Comparison of ENCODE assay signal across 27 cellular contexts in the genomic region with DNA sequence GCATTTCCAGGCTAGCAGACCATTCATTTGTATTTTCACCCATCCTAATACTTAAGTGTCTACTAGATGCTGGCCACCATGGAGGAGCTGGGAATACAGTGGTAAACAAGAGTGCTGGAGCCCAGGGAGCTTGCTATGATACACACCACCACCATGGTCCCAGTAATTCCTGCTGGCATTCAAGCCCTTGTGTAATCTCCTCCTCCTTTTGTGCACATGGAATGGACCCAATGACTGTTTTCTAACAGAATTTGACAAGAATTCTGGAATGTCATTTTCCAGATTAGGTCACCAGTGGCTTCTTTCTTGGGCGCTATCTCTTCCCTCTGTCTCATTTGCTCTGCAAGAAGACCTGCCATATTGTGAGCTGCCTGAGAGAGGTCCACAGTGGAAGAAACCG.
"Had no signal": no experiment of that assay in that cellular context is flagged by ENCODE, and none has a peak within 500 bp of the region (broad histone marks: within the 10 kb centered on the region; RNA-seq: fewer than 3 reads in every experiment).

No MANE protein-coding gene starts in this region.

- H3K4me1 ChIP-seq: stomach, suprapubic skin, testis, thyroid gland, tibial artery, tibial nerve, transverse colon, upper lobe of left lung, upper lobe of right lung, uterus, vagina had no signal

- H3K27ac Mint-ChIP-seq: stimulated activated effector memory CD8-positive, alpha-beta T cell treated with anti-CD3 and anti-CD28 coated beads, Interleukin-12 subunit alpha, Interleukin-12 subunit beta, amount 100 ng/mL, for 72 hours; stimulated activated memory B cell treated with anti-CD40 and anti-IgM and Interleukin-4, amounts not matched to agents 10 μg/mL and 1 μg/mL and 100 μg/mL, for 72 hours; stimulated activated naive B cell treated with anti-CD40 and anti-IgM and Interleukin-4, amounts not matched to agents 10 μg/mL and 1 μg/mL and 100 μg/mL, for 72 hours; stimulated activated naive CD8-positive, alpha-beta T cell treated with anti-CD3 and anti-CD28 coated beads, Interleukin-15, amount 100 ng/mL, for 72 hours; stimulated activated naive CD8-positive, alpha-beta T cell treated with anti-CD3 and anti-CD28 coated beads, Interleukin-15, Interleukin-2, amounts not matched to agents 100 ng/mL and 50 ng/mL, for 24 hours; type B pancreatic cell had no signal

- H3K4me3 ChIP-seq: stomach, suprapubic skin, testis, thoracic aorta, thyroid gland, tibial artery, tibial nerve, transverse colon, upper lobe of left lung, upper lobe of right lung, uterus, vagina had no signal

- H3K4me1 Mint-ChIP-seq: stimulated activated effector memory CD8-positive, alpha-beta T cell treated with anti-CD3 and anti-CD28 coated beads, Interleukin-12 subunit alpha, Interleukin-12 subunit beta, amount 100 ng/mL, for 72 hours; stimulated activated memory B cell treated with anti-CD40 and anti-IgM and Interleukin-4, amounts not matched to agents 10 μg/mL and 1 μg/mL and 100 μg/mL, for 72 hours; stimulated activated naive B cell treated with anti-CD40 and anti-IgM and Interleukin-4, amounts not matched to agents 10 μg/mL and 1 μg/mL and 100 μg/mL, for 72 hours; stimulated activated naive CD8-positive, alpha-beta T cell treated with anti-CD3 and anti-CD28 coated beads, Interleukin-15, amount 100 ng/mL, for 72 hours had no signal

- DNase-seq: stimulated activated CD4-positive, alpha-beta T cell treated with anti-CD3 and anti-CD28 coated beads, Interleukin-2, amount 100 ng/mL, for 48 hours; stimulated activated CD4-positive, alpha-beta T cell treated with anti-CD3 and anti-CD28 coated beads, Interleukin-4, amount 100 ng/mL, for 1 hour; stimulated activated CD4-positive, alpha-beta T cell treated with anti-CD3 and anti-CD28 coated beads, Interleukin-4, amount 100 ng/mL, for 24 hours; stimulated activated CD4-positive, alpha-beta T cell treated with anti-CD3 and anti-CD28 coated beads, Interleukin-4, amount 100 ng/mL, for 4 hours; stimulated activated CD8-positive, alpha-beta memory T cell treated with anti-CD3 and anti-CD28 coated beads, Interleukin-4, amount 100 ng/mL, for 48 hours; stimulated activated naive B cell treated with anti-CD40 and anti-IgM and Interleukin-4, amounts not matched to agents 10 μg/mL and 1 μg/mL and 100 μg/mL, for 72 hours; stimulated activated naive CD4-positive, alpha-beta T cell; stimulated activated naive CD4-positive, alpha-beta T cell treated with Interleukin-2 at 50 U/mL for 16 hours; stimulated activated naive CD8-positive, alpha-beta T cell treated with anti-CD3 and anti-CD28 coated beads, Interleukin-15, amount 100 ng/mL, for 72 hours; stimulated activated naive CD8-positive, alpha-beta T cell treated with anti-CD3 and anti-CD28 coated beads, Interleukin-15, Interleukin-2, amounts not matched to agents 100 U/mL and 50 U/mL, for 24 hours; stomach; substantia nigra; testis; thyroid gland; tibial artery; transverse colon; upper lobe of left lung; upper lobe of right lung; uterus had no signal

- H3K27me3 Mint-ChIP-seq: stimulated activated memory B cell treated with anti-CD40 and anti-IgM and Interleukin-4, amounts not matched to agents 10 μg/mL and 1 μg/mL and 100 μg/mL, for 72 hours; stimulated activated naive B cell treated with anti-CD40 and anti-IgM and Interleukin-4, amounts not matched to agents 10 μg/mL and 1 μg/mL and 100 μg/mL, for 72 hours; stimulated activated naive CD8-positive, alpha-beta T cell treated with anti-CD3 and anti-CD28 coated beads, Interleukin-15, amount 100 ng/mL, for 72 hours; stimulated activated naive CD8-positive, alpha-beta T cell treated with anti-CD3 and anti-CD28 coated beads, Interleukin-15, Interleukin-2, amounts not matched to agents 100 ng/mL and 50 ng/mL, for 24 hours; type B pancreatic cell had no signal

- H3K9me3 ChIP-seq: suprapubic skin, testis, thoracic aorta, thyroid gland, tibial artery, tibial nerve, upper lobe of left lung, upper lobe of right lung, uterus, vagina had no signal

- H3K4me3 Mint-ChIP-seq: stimulated activated effector memory CD8-positive, alpha-beta T cell treated with anti-CD3 and anti-CD28 coated beads, Interleukin-12 subunit alpha, Interleukin-12 subunit beta, amount 100 ng/mL, for 72 hours; stimulated activated memory B cell treated with anti-CD40 and anti-IgM and Interleukin-4, amounts not matched to agents 10 μg/mL and 1 μg/mL and 100 μg/mL, for 72 hours; stimulated activated naive B cell treated with anti-CD40 and anti-IgM and Interleukin-4, amounts not matched to agents 10 μg/mL and 1 μg/mL and 100 μg/mL, for 72 hours; stimulated activated naive CD8-positive, alpha-beta T cell treated with anti-CD3 and anti-CD28 coated beads, Interleukin-15, amount 100 ng/mL, for 72 hours; stimulated activated naive CD8-positive, alpha-beta T cell treated with anti-CD3 and anti-CD28 coated beads, Interleukin-15, Interleukin-2, amounts not matched to agents 100 ng/mL and 50 ng/mL, for 24 hours; type B pancreatic cell had no signal

- ATAC-seq: stimulated activated effector memory CD8-positive, alpha-beta T cell treated with anti-CD3 and anti-CD28 coated beads, Interleukin-12 subunit alpha, Interleukin-12 subunit beta, amount 100 ng/mL, for 72 hours; stimulated activated memory B cell treated with anti-CD40 and anti-IgM and Interleukin-4, amounts not matched to agents 10 μg/mL and 1 μg/mL and 100 μg/mL, for 72 hours; stimulated activated naive B cell treated with anti-CD40 and anti-IgM and Interleukin-4, amounts not matched to agents 10 μg/mL and 1 μg/mL and 100 μg/mL, for 72 hours; stimulated activated naive CD8-positive, alpha-beta T cell treated with anti-CD3 and anti-CD28 coated beads, Interleukin-15, amount 100 ng/mL, for 72 hours; stimulated activated naive CD8-positive, alpha-beta T cell treated with anti-CD3 and anti-CD28 coated beads, Interleukin-15, Interleukin-2, amounts not matched to agents 100 U/mL and 50 U/mL, for 24 hours; upper lobe of right lung had no signal

- H3K27me3 ChIP-seq: stomach, suprapubic skin, testis, thyroid gland, tibial artery, tibial nerve, transverse colon, upper lobe of left lung, upper lobe of right lung, uterus, vagina had no signal

- H3K27ac ChIP-seq: stomach, suprapubic skin, testis, thoracic aorta, thyroid gland, tibial artery, tibial nerve, transverse colon, upper lobe of left lung, upper lobe of right lung, uterus, vagina had no signal

- H3K36me3 ChIP-seq: stomach, suprapubic skin, thoracic aorta, thyroid gland, tibial artery, tibial nerve, transverse colon, upper lobe of left lung, upper lobe of right lung, uterus, vagina had no signal

- H3K36me3 Mint-ChIP-seq: stimulated activated effector memory CD8-positive, alpha-beta T cell treated with anti-CD3 and anti-CD28 coated beads, Interleukin-12 subunit alpha, Interleukin-12 subunit beta, amount 100 ng/mL, for 72 hours; stimulated activated memory B cell treated with anti-CD40 and anti-IgM and Interleukin-4, amounts not matched to agents 10 μg/mL and 1 μg/mL and 100 μg/mL, for 72 hours; stimulated activated naive B cell treated with anti-CD40 and anti-IgM and Interleukin-4, amounts not matched to agents 10 μg/mL and 1 μg/mL and 100 μg/mL, for 72 hours; type B pancreatic cell had no signal
